8 cellular contexts compared by ENCODE assay signal in the genomic region with DNA sequence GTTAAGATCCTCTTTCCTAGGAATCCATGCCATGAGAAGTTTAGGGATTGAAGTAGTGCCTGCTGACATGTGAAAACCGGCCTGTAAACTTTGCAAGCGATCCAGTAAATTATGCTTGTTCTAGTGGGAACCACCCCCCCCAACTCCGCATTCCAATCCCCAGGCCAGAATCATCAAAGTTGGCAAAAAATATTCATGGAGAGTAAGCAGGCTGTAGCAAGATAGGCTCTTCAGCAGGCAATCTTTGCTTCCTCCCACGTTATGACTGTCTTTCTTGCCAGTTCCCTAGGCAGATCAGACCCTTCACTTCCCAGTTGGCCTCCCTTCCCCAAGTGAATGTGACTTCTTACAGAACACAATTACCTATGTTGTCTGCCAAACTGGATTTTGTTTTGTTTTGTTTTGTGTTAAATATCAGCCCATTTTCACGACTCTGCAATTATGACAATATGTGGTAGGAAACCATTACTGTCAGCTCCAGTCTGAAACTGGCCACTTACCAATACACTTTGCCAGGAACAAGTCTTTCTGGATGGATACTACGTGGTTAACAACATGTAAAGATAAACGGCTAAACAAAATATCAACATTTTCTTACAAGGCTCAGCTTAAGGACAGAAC. TPM values are rescaled to one million over a fixed set of nuclear protein-coding genes. Genes with fewer than 3 reads are reported as not detected.
DNase-seq lines count a peak whose midpoint lies in the region; ATAC-seq and TF ChIP-seq lines count a peak whose summit lies in the region.
"Had no signal": no experiment of that assay in that cellular context is flagged by ENCODE, and none has a peak within 500 bp of the region (broad histone marks: within the 10 kb centered on the region; RNA-seq: fewer than 3 reads in every experiment).

No MANE protein-coding gene starts in this region.

- peak overlapping the region; percentile 97 for H3K4me3 Mint-ChIP-seq in activated CD4-positive, alpha-beta memory T cell treated with anti-CD3 and anti-CD28 coated beads for 36 hours
- H3K4me3 Mint-ChIP-seq in stimulated activated naive CD8-positive, alpha-beta T cell treated with anti-CD3 and anti-CD28 coated beads, Interleukin-15, amount 100 ng/mL, for 72 hours = peak overlapping the region; percentile 98 to 100

- H3K27me3 Mint-ChIP-seq in activated CD4-positive, alpha-beta memory T cell treated with anti-CD3 and anti-CD28 coated beads for 36 hours = peaks cover 4% of the 10 kb centered on the region
- peaks cover 32% of the 10 kb centered on the region for H3K27me3 Mint-ChIP-seq in stimulated activated naive CD8-positive, alpha-beta T cell treated with anti-CD3 and anti-CD28 coated beads, Interleukin-15, amount 100 ng/mL, for 72 hours

- H3K9ac ChIP-seq in HUES48 (ENCODE audit: low read depth, low read length) = no peak overlapping the region

- intact Hi-C loops in activated CD4-positive, alpha-beta memory T cell treated with anti-CD3 and anti-CD28 coated beads for 36 hours (cut with micrococcal nuclease) = loop anchor here (1.0 to 10.0 kb wide), 2 partner anchors 39 to 392 kb away; a partner anchor contains a TSS

- H3K9me3 Mint-ChIP-seq in activated CD4-positive, alpha-beta memory T cell treated with anti-CD3 and anti-CD28 coated beads for 36 hours = no peaks in the 10 kb centered on the region
- peaks cover 0 to 3% of the 10 kb centered on the region in 2 donors for H3K9me3 Mint-ChIP-seq in stimulated activated naive CD8-positive, alpha-beta T cell treated with anti-CD3 and anti-CD28 coated beads, Interleukin-15, amount 100 ng/mL, for 72 hours

- no peak for TF ChIP-seq CTCF in kidney epithelial cell (IDR thresholded peaks at IDR 0.05; ENCODE audit: insufficient read depth, low read length, poor library complexity, severe bottlenecking)

- H3K4me1 ChIP-seq in HUES48 (ENCODE audit: control insufficient read depth, insufficient read depth, low read length) = peaks cover 3% of the 10 kb centered on the region; the same call in 1 of the 2 replicates

- H3K9me3 ChIP-seq in HUES48 (ENCODE audit: control insufficient read depth, insufficient read depth, low read length) = no peaks in the 10 kb centered on the region

- H3K36me3 ChIP-seq in HUES48 (ENCODE audit: control insufficient read depth, insufficient read depth, low read length) (no peaks in the 10 kb centered on the region), kidney epithelial cell (ENCODE audit: control insufficient read depth, insufficient read depth, low read length) (no peaks in the 10 kb centered on the region)

- CTCF ChIA-PET in activated CD4-positive, alpha-beta memory T cell treated with anti-CD3 and anti-CD28 coated beads for 36 hours (lab: Charles Lee) = interaction anchor here (0.8 to 6.2 kb wide), 3 partner anchors 12 to 65 kb away, joined by 3 to 28 read pairs (median 4); no protein-coding TSS in a partner anchor

- H3K4me3 ChIP-seq in HUES48 (ENCODE audit: low read depth, low read length) = 0 out of 2 replicates have a peak overlapping the region, but pooled peaks have one; percentile 71
- peak overlapping the region; percentile 57 for H3K4me3 ChIP-seq in kidney epithelial cell (ENCODE audit: low read depth, low read length)

- H3K27ac Mint-ChIP-seq in activated CD4-positive, alpha-beta memory T cell treated with anti-CD3 and anti-CD28 coated beads for 36 hours = peak overlapping the region; percentile 90
- no peak overlapping the region for H3K27ac Mint-ChIP-seq in stimulated activated naive CD8-positive, alpha-beta T cell treated with anti-CD3 and anti-CD28 coated beads, Interleukin-15, amount 100 ng/mL, for 72 hours

- H3K27me3 ChIP-seq in HUES48 (ENCODE audit: control insufficient read depth, insufficient read depth, low read length) (peaks cover 67% of the 10 kb centered on the region), kidney epithelial cell (ENCODE audit: control insufficient read depth, insufficient read depth, low read length) (no peaks in the 10 kb centered on the region)

- peaks cover 70% of the 10 kb centered on the region for H3K4me1 Mint-ChIP-seq in activated CD4-positive, alpha-beta memory T cell treated with anti-CD3 and anti-CD28 coated beads for 36 hours (ENCODE audit: low read depth)
- H3K4me1 Mint-ChIP-seq in stimulated activated naive CD8-positive, alpha-beta T cell treated with anti-CD3 and anti-CD28 coated beads, Interleukin-15, amount 100 ng/mL, for 72 hours = peaks cover 75% of the 10 kb centered on the region

- no peaks in the 10 kb centered on the region for H3K36me3 Mint-ChIP-seq in activated CD4-positive, alpha-beta memory T cell treated with anti-CD3 and anti-CD28 coated beads for 36 hours

- DNase-seq in activated CD4-positive, alpha-beta memory T cell treated with anti-CD3 and anti-CD28 coated beads for 36 hours = no peak
- DNase-seq in kidney epithelial cell (ENCODE audit: low read depth) (no peak), GM19240 (ENCODE audit: insufficient read length, low spot score) (no peak)
- DNase-seq in stimulated activated naive CD8-positive, alpha-beta T cell treated with anti-CD3 and anti-CD28 coated beads, Interleukin-15, amount 100 ng/mL, for 72 hours = no peak
- no peak for DNase-seq in stimulated activated CD4-positive, alpha-beta T cell treated with anti-CD3 and anti-CD28 coated beads, Interleukin-4, amount 100 ng/mL, for 24 hours
- DNase-seq: NCI-H2029 had no signal

- POLR2A ChIA-PET in activated CD4-positive, alpha-beta memory T cell treated with anti-CD3 and anti-CD28 coated beads for 36 hours (lab: Charles Lee) = interaction anchor here (0.7 to 3.5 kb wide), 3 partner anchors 13 to 101 kb away, joined by 3 to 23 read pairs (median 4); no protein-coding TSS in a partner anchor

- no peak overlapping the region for H3K27ac ChIP-seq in HUES48 (ENCODE audit: low read depth, low read length)

- no peak for ATAC-seq in stimulated activated naive CD8-positive, alpha-beta T cell treated with anti-CD3 and anti-CD28 coated beads, Interleukin-15, amount 100 ng/mL, for 72 hours
- ATAC-seq in HG03571 (IDR thresholded peaks at IDR 0.05; ENCODE audit: unreplicated experiment) = no peak

RNA-seq across cellular contexts. Expression of a gene that starts 1.1 kb away (rescaled TPM):
- total RNA-seq in activated CD4-positive, alpha-beta memory T cell treated with anti-CD3 and anti-CD28 coated beads for 36 hours = 10 to 100 TPM; 10.7 to 12.9 TPM
- total RNA-seq in kidney epithelial cell = 0.46 and 1.4 TPM in 2 replicates

RNA-seq across cellular contexts. Expression of a gene that starts 45.5 kb away (rescaled TPM):
- under 1 TPM; 0.12 TPM for total RNA-seq in activated CD4-positive, alpha-beta memory T cell treated with anti-CD3 and anti-CD28 coated beads for 36 hours
- total RNA-seq in kidney epithelial cell = not detected in 2 replicates
